Comparison of ENCODE assay signal across 10 cellular contexts in genomic region chr9:14029811-14030210, GRCh38.
DNase-seq lines count a peak whose midpoint lies in the region; ATAC-seq, FAIRE-seq and TF ChIP-seq lines count a peak whose summit lies in the region.
"Had no signal": no experiment of that assay in that cellular context is flagged by ENCODE, and none has a peak within 500 bp of the region (broad histone marks: within the 10 kb centered on the region; RNA-seq: fewer than 3 reads in every experiment).

No MANE protein-coding gene starts in this region.

- no peak overlapping the region for H2BK15ac ChIP-seq in IMR-90 (ENCODE audit: low read depth, low read length)

- no peak for FAIRE-seq in D721Med (lab: Jason Lieb, UNC)

- no peak for TF ChIP-seq RAD21 in IMR-90 (IDR thresholded peaks at IDR 0.05; ENCODE audit: low read length)

- H3K4me1 ChIP-seq in IMR-90 (ENCODE audit: control insufficient read depth, insufficient read depth, low read length) (no peaks in the 10 kb centered on the region), lower lobe of right lung (peaks cover 39% of the 10 kb centered on the region), tibial artery (peaks cover 0 to 59% (median 28%) of the 10 kb centered on the region in 4 donors)

- H3K4me2 ChIP-seq in IMR-90 (ENCODE audit: low read depth, low read length), result no peak overlapping the region; the same call in 1 of the 2 replicates

- H3K27ac ChIP-seq in IMR-90 (ENCODE audit: insufficient read depth, low read length), result no peak overlapping the region
- H3K27ac ChIP-seq in lower lobe of right lung, result peak overlapping the region; percentile 69
- H3K27ac ChIP-seq in tibial artery, result peak overlapping the region; percentile 74 to 80

- BruUV-seq in IMR-90 (replicated peaks; lab: Mats Ljungman, UMichigan), result no TSS peak

- ATAC-seq in IMR-90 (ENCODE audit: low read depth) (no peak), lower lobe of right lung (no peak), HG02981 (IDR thresholded peaks at IDR 0.05; ENCODE audit: unreplicated experiment) (no peak), GM21737 (IDR thresholded peaks at IDR 0.05; ENCODE audit: unreplicated experiment) (no peak)
- ATAC-seq: stimulated activated naive CD8-positive, alpha-beta T cell treated with anti-CD3 and anti-CD28 coated beads, Interleukin-15, amount 100 ng/mL, for 72 hours had no signal

- DNase-seq in IMR-90 (no peak), astrocyte of the cerebellum (ENCODE audit: low read depth) (no peak), lower lobe of right lung (no peak), tibial artery (no peak), D721Med (ENCODE audit: insufficient read length, low spot score) (no peak)
- DNase-seq: NCI-H1092; stimulated activated naive CD8-positive, alpha-beta T cell treated with anti-CD3 and anti-CD28 coated beads, Interleukin-15, amount 100 ng/mL, for 72 hours; SW 1271 had no signal

- no peak overlapping the region for H2AK9ac ChIP-seq in IMR-90 (replicated peaks; ENCODE audit: low read depth, low read length, poor library complexity)

- no peak overlapping the region for H3K23ac ChIP-seq in IMR-90 (ENCODE audit: low read depth, low read length)

- TF ChIP-seq CTCF in IMR-90 (conservative IDR thresholded peaks at IDR 0.05; ENCODE audit: low read depth, low read length), result no peak
- no peak for TF ChIP-seq CTCF in astrocyte of the cerebellum (IDR thresholded peaks at IDR 0.05; ENCODE audit: low read depth, low read length, missing control alignments)
- no peak for TF ChIP-seq CTCF in lower lobe of right lung (IDR thresholded peaks at IDR 0.05)
- no peak for TF ChIP-seq CTCF in tibial artery (IDR thresholded peaks at IDR 0.05)
- TF ChIP-seq CTCF in D721Med (IDR thresholded peaks at IDR 0.05; ENCODE audit: insufficient read depth, missing control alignments), result no peak

- no peak overlapping the region for H3K4ac ChIP-seq in IMR-90 (ENCODE audit: low read depth, low read length)

- H2AK5ac ChIP-seq in IMR-90 (ENCODE audit: low read depth, low read length), result no peak overlapping the region

- no peak overlapping the region for H4K5ac ChIP-seq in IMR-90 (ENCODE audit: low read depth, low read length)

- peaks cover 2% of the 10 kb centered on the region; the same call in 1 of the 2 replicates for H3K27me3 ChIP-seq in IMR-90 (ENCODE audit: control insufficient read depth, insufficient read depth, low read length)
- no peaks in the 10 kb centered on the region for H3K27me3 ChIP-seq in lower lobe of right lung (ENCODE audit: low read depth)
- H3K27me3 ChIP-seq in tibial artery, result no peaks in the 10 kb centered on the region

- no peak for TF ChIP-seq POLR2A in IMR-90 (IDR thresholded peaks at IDR 0.05; ENCODE audit: low read depth, low read length)

- H3K79me1 ChIP-seq in IMR-90 (ENCODE audit: low read depth in 1 of 2, low read length in 2 of 2), result no peaks in the 10 kb centered on the region

- CTCF ChIA-PET in IMR-90 (lab: Yijun Ruan, JAX), result no interaction called here

- H4K20me1 ChIP-seq in IMR-90 (ENCODE audit: insufficient read depth, low read length), result no peaks in the 10 kb centered on the region

- H3K9me3 ChIP-seq in IMR-90 (ENCODE audit: control insufficient read depth, insufficient read depth, low read length) (no peaks in the 10 kb centered on the region), lower lobe of right lung (no peaks in the 10 kb centered on the region), tibial artery (no peaks in the 10 kb centered on the region)

- no peak overlapping the region for H3K56ac ChIP-seq in IMR-90 (ENCODE audit: extremely low read depth, insufficient read depth, low read length)

- no peak overlapping the region for H2BK120ac ChIP-seq in IMR-90 (ENCODE audit: low read depth, low read length)

- no peak overlapping the region for H4K8ac ChIP-seq in IMR-90 (ENCODE audit: low read depth in 2 of 2, low read length in 2 of 2)

- in situ Hi-C loops in IMR-90 (cut with MboI; ENCODE audit: low sequenced_read_pairs) (no loop called here), astrocyte of the cerebellum (cut with HindIII; ENCODE audit: low sequenced_read_pairs) (no loop called here)

- H2BK5ac ChIP-seq in IMR-90 (ENCODE audit: low read depth, low read length, poor library complexity, severe bottlenecking), result no peak overlapping the region

- H3K4me3 ChIP-seq in IMR-90 (ENCODE audit: insufficient read depth, low read depth, low read length) (peak overlapping the region; percentile 30; the same call in 1 of the 2 replicates), astrocyte of the cerebellum (ENCODE audit: low read depth, low read length) (peak overlapping the region; percentile 22), lower lobe of right lung (peak overlapping the region; percentile 17), tibial artery (peak overlapping the region; percentile 19 to 30)

- no peak overlapping the region for H3K18ac ChIP-seq in IMR-90 (ENCODE audit: low read depth, low read length)

- POLR2A ChIA-PET in IMR-90 (lab: Charles Lee; ENCODE audit: unreplicated experiment), result no interaction called here

- WGBS in IMR-90 (ENCODE audit: extremely low coverage in 2 of 2, insufficient read length in 1 of 2), 2 experiments, result no CpG with 5 or more reads among the region's 6 CpGs

- no peak overlapping the region for H2AFZ ChIP-seq in IMR-90 (replicated peaks; ENCODE audit: low read length, poor library complexity)

- no peak overlapping the region for H2BK20ac ChIP-seq in IMR-90 (ENCODE audit: low read depth, low read length)

- H3K14ac ChIP-seq in IMR-90 (replicated peaks; ENCODE audit: low read depth, low read length), result no peak overlapping the region

- H3K9ac ChIP-seq in IMR-90 (ENCODE audit: low read depth, low read length), result no peak overlapping the region

- H3K9me1 ChIP-seq in IMR-90 (ENCODE audit: insufficient read depth, low read length), result no peaks in the 10 kb centered on the region

- H4K91ac ChIP-seq in IMR-90 (ENCODE audit: insufficient read depth, low read depth, low read length), result no peak overlapping the region

- no peaks in the 10 kb centered on the region for H3K36me3 ChIP-seq in IMR-90 (ENCODE audit: control insufficient read depth, insufficient read depth, low read length)
- no peaks in the 10 kb centered on the region for H3K36me3 ChIP-seq in lower lobe of right lung
- no peaks in the 10 kb centered on the region for H3K36me3 ChIP-seq in tibial artery

- intact Hi-C loops in IMR-90 (cut with micrococcal nuclease), result loop anchor here (5.0 kb wide), 1 partner anchor 292 kb away; no protein-coding TSS in a partner anchor
- intact Hi-C loops in lower lobe of right lung (cut with DNase I), result no loop called here
- intact Hi-C loops in tibial artery (cut with DNase I; ENCODE audit: low total_unique reads), result loop anchor here (10.0 kb wide), 2 partner anchors 55 to 285 kb away; partner anchors contain the start of gene NFIB

- dilution Hi-C loops in IMR-90 (cut with HindIII; ENCODE audit: low sequenced_read_pairs, unreplicated experiment), result no loop called here

TF ChIP-seq in IMR-90, 13 proteins besides CTCF, POLR2A, EP300 and RAD21:
- TF ChIP-seq MAZ (IDR thresholded peaks at IDR 0.05; ENCODE audit: borderline replicate concordance, low read depth, low read length) (no peak), RCOR1 (IDR thresholded peaks at IDR 0.05; ENCODE audit: insufficient replicate concordance, low read length) (no peak), MAFK (IDR thresholded peaks at IDR 0.05; ENCODE audit: low read depth, low read length) (no peak), ELK1 (IDR thresholded peaks at IDR 0.05; ENCODE audit: borderline replicate concordance, low read depth, low read length) (no peak), FOS (IDR thresholded peaks at IDR 0.05; ENCODE audit: low read depth, low read length) (no peak), SMC3 (IDR thresholded peaks at IDR 0.05; ENCODE audit: low read depth, low read length) (no peak), CEBPB (IDR thresholded peaks at IDR 0.05; ENCODE audit: low read depth, low read length) (no peak), RFX5 (IDR thresholded peaks at IDR 0.05; ENCODE audit: low read depth, low read length) (no peak), NFE2L2 (IDR thresholded peaks at IDR 0.05; ENCODE audit: low read depth, low read length) (no peak), MXI1 (IDR thresholded peaks at IDR 0.05; ENCODE audit: borderline replicate concordance, low read depth, low read length) (no peak), BHLHE40 (IDR thresholded peaks at IDR 0.05; ENCODE audit: low read depth, low read length) (no peak), CHD1 (IDR thresholded peaks at IDR 0.05; ENCODE audit: low read depth, low read length) (no peak), USF2 (IDR thresholded peaks at IDR 0.05; ENCODE audit: low read depth, low read length) (no peak)
